In genomic region chrX:153794018-153794896, GRCh38 we compare ENCODE assay signal across 1 cellular context.
TF ChIP-seq lines count a peak whose summit lies in the region.

TSS of gene IDH3G (minus strand) at chrX:153794375. CDS start at chrX:153794326, 49 bp downstream.
TSS of gene SSR4 (plus strand) at chrX:153794668. CDS start at chrX:153794688, 20 bp downstream.

TF ChIP-seq in K562, 482 proteins besides CTCF, POLR2A, EP300 and RAD21 (continued from another document and continues in another):
- no peak for TF ChIP-seq ZNF274 (IDR thresholded peaks at IDR 0.05; ENCODE audit: borderline replicate concordance, low read depth, low read length)
- TF ChIP-seq, protein P1, sequence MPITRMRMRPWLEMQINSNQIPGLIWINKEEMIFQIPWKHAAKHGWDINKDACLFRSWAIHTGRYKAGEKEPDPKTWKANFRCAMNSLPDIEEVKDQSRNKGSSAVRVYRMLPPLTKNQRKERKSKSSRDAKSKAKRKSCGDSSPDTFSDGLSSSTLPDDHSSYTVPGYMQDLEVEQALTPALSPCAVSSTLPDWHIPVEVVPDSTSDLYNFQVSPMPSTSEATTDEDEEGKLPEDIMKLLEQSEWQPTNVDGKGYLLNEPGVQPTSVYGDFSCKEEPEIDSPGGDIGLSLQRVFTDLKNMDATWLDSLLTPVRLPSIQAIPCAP (CRISPR knock-in tag; IDR thresholded peaks at IDR 0.05; ENCODE audit: borderline replicate concordance): no peak
- no peak for TF ChIP-seq NR1H2 (CRISPR knock-in tag; IDR thresholded peaks at IDR 0.05)
- no peak for TF ChIP-seq SREBF2 (CRISPR knock-in tag; IDR thresholded peaks at IDR 0.05)
- TF ChIP-seq PCBP1 (IDR thresholded peaks at IDR 0.05; ENCODE audit: low read depth, low read length, poor library complexity, severe bottlenecking): no peak
- peak; percentile 72 for TF ChIP-seq JUND (IDR thresholded peaks at IDR 0.05; ENCODE audit: borderline replicate concordance, low read depth, low read length)
- TF ChIP-seq JUND (tag; IDR thresholded peaks at IDR 0.05; ENCODE audit: borderline replicate concordance, low read depth, low read length): no peak
- TF ChIP-seq NFIX (CRISPR knock-in tag; IDR thresholded peaks at IDR 0.05; ENCODE audit: low read depth): no peak
- no peak for TF ChIP-seq OTX1 (CRISPR knock-in tag; IDR thresholded peaks at IDR 0.05)
- TF ChIP-seq MTA2 (IDR thresholded peaks at IDR 0.05; ENCODE audit: low read depth): no peak
- TF ChIP-seq ZNF316 (IDR thresholded peaks at IDR 0.05): no peak
- TF ChIP-seq MBD2 (IDR thresholded peaks at IDR 0.05; ENCODE audit: borderline replicate concordance, low read depth): peak; percentile 55; the same call in 1 of the 2 replicates
- no peak for TF ChIP-seq MED1 (CRISPR knock-in tag; IDR thresholded peaks at IDR 0.05; ENCODE audit: borderline replicate concordance)
- TF ChIP-seq SMARCA4 (IDR thresholded peaks at IDR 0.05): no peak
- no peak for TF ChIP-seq HINFP (tag; conservative IDR thresholded peaks at IDR 0.05; ENCODE audit: low read depth)
- TF ChIP-seq KDM4B (IDR thresholded peaks at IDR 0.05; ENCODE audit: borderline replicate concordance in 2 of 2, low read depth in 1 of 2): no peak
- TF ChIP-seq GABPB1 (CRISPR knock-in tag; IDR thresholded peaks at IDR 0.05): peak; percentile 80; the same call in 1 of the 2 replicates
- no peak for TF ChIP-seq BDP1 (IDR thresholded peaks at IDR 0.05; ENCODE audit: insufficient read depth, insufficient read length)
- TF ChIP-seq POLR3A (IDR thresholded peaks at IDR 0.05; ENCODE audit: borderline replicate concordance, extremely low read depth, insufficient read depth, insufficient read length): no peak
- TF ChIP-seq, protein P2, sequence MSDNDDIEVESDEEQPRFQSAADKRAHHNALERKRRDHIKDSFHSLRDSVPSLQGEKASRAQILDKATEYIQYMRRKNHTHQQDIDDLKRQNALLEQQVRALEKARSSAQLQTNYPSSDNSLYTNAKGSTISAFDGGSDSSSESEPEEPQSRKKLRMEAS (CRISPR knock-in tag; IDR thresholded peaks at IDR 0.05): peak; percentile 87
- peak; percentile 89 for TF ChIP-seq TAF7 (tag; IDR thresholded peaks at IDR 0.05)
- peak; percentile 87 for TF ChIP-seq ATF7 (IDR thresholded peaks at IDR 0.05)
- peak; percentile 93 for TF ChIP-seq CREB3L1 (IDR thresholded peaks at IDR 0.05; ENCODE audit: borderline replicate concordance, low read depth)
- no peak for TF ChIP-seq ETV6 (IDR thresholded peaks at IDR 0.05; ENCODE audit: borderline replicate concordance in 1 of 2, low read depth in 2 of 2, low read length in 1 of 2)
- TF ChIP-seq ETV6 (CRISPR knock-in tag; IDR thresholded peaks at IDR 0.05; ENCODE audit: borderline replicate concordance): no peak
- peak; percentile 79 for TF ChIP-seq ZFX (CRISPR knock-in tag; IDR thresholded peaks at IDR 0.05)
- TF ChIP-seq LCOR (CRISPR knock-in tag; IDR thresholded peaks at IDR 0.05): no peak
- TF ChIP-seq PPARD (CRISPR knock-in tag; IDR thresholded peaks at IDR 0.05): no peak
- TF ChIP-seq, protein P3, sequence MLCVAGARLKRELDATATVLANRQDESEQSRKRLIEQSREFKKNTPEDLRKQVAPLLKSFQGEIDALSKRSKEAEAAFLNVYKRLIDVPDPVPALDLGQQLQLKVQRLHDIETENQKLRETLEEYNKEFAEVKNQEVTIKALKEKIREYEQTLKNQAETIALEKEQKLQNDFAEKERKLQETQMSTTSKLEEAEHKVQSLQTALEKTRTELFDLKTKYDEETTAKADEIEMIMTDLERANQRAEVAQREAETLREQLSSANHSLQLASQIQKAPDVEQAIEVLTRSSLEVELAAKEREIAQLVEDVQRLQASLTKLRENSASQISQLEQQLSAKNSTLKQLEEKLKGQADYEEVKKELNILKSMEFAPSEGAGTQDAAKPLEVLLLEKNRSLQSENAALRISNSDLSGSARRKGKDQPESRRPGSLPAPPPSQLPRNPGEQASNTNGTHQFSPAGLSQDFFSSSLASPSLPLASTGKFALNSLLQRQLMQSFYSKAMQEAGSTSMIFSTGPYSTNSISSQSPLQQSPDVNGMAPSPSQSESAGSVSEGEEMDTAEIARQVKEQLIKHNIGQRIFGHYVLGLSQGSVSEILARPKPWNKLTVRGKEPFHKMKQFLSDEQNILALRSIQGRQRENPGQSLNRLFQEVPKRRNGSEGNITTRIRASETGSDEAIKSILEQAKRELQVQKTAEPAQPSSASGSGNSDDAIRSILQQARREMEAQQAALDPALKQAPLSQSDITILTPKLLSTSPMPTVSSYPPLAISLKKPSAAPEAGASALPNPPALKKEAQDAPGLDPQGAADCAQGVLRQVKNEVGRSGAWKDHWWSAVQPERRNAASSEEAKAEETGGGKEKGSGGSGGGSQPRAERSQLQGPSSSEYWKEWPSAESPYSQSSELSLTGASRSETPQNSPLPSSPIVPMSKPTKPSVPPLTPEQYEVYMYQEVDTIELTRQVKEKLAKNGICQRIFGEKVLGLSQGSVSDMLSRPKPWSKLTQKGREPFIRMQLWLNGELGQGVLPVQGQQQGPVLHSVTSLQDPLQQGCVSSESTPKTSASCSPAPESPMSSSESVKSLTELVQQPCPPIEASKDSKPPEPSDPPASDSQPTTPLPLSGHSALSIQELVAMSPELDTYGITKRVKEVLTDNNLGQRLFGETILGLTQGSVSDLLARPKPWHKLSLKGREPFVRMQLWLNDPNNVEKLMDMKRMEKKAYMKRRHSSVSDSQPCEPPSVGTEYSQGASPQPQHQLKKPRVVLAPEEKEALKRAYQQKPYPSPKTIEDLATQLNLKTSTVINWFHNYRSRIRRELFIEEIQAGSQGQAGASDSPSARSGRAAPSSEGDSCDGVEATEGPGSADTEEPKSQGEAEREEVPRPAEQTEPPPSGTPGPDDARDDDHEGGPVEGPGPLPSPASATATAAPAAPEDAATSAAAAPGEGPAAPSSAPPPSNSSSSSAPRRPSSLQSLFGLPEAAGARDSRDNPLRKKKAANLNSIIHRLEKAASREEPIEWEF (CRISPR knock-in tag; IDR thresholded peaks at IDR 0.05): no peak
- no peak for TF ChIP-seq FUS (optimal IDR thresholded peaks at IDR 0.05; ENCODE audit: low read depth, low read length)
- TF ChIP-seq, protein P4, sequence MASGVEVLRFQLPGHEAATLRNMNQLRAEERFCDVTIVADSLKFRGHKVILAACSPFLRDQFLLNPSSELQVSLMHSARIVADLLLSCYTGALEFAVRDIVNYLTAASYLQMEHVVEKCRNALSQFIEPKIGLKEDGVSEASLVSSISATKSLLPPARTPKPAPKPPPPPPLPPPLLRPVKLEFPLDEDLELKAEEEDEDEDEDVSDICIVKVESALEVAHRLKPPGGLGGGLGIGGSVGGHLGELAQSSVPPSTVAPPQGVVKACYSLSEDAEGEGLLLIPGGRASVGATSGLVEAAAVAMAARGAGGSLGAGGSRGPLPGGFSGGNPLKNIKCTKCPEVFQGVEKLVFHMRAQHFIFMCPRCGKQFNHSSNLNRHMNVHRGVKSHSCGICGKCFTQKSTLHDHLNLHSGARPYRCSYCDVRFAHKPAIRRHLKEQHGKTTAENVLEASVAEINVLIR (CRISPR knock-in tag; IDR thresholded peaks at IDR 0.05): peak; percentile 75
- TF ChIP-seq SAFB2 (IDR thresholded peaks at IDR 0.05; ENCODE audit: borderline replicate concordance, low read depth, low read length, severe bottlenecking): no peak
- TF ChIP-seq JUNB (CRISPR knock-in tag; conservative IDR thresholded peaks at IDR 0.05): no peak
- no peak for TF ChIP-seq MEF2A (IDR thresholded peaks at IDR 0.05; ENCODE audit: control insufficient read depth, low read depth, low read length)
- TF ChIP-seq RFX7 (CRISPR knock-in tag; IDR thresholded peaks at IDR 0.05): no peak
- no peak for TF ChIP-seq ZNF165 (CRISPR knock-in tag; IDR thresholded peaks at IDR 0.05; ENCODE audit: borderline replicate concordance)
- TF ChIP-seq RBM25 (IDR thresholded peaks at IDR 0.05; ENCODE audit: low read depth, low read length, severe bottlenecking): peak; percentile 94
- TF ChIP-seq GTF3C2 (IDR thresholded peaks at IDR 0.05; ENCODE audit: borderline replicate concordance, extremely low read depth, insufficient read length): no peak
- TF ChIP-seq ZNF717 (CRISPR knock-in tag; IDR thresholded peaks at IDR 0.05): no peak
- TF ChIP-seq ZC3H11A (IDR thresholded peaks at IDR 0.05; ENCODE audit: low read depth, low read length): no peak
- no peak for TF ChIP-seq NR3C1 (CRISPR knock-in tag; IDR thresholded peaks at IDR 0.05)
- no peak for TF ChIP-seq CSDE1 (IDR thresholded peaks at IDR 0.05)
- peak; percentile 81 for TF ChIP-seq CTBP1 (IDR thresholded peaks at IDR 0.05; ENCODE audit: borderline replicate concordance)
- TF ChIP-seq, protein P5, sequence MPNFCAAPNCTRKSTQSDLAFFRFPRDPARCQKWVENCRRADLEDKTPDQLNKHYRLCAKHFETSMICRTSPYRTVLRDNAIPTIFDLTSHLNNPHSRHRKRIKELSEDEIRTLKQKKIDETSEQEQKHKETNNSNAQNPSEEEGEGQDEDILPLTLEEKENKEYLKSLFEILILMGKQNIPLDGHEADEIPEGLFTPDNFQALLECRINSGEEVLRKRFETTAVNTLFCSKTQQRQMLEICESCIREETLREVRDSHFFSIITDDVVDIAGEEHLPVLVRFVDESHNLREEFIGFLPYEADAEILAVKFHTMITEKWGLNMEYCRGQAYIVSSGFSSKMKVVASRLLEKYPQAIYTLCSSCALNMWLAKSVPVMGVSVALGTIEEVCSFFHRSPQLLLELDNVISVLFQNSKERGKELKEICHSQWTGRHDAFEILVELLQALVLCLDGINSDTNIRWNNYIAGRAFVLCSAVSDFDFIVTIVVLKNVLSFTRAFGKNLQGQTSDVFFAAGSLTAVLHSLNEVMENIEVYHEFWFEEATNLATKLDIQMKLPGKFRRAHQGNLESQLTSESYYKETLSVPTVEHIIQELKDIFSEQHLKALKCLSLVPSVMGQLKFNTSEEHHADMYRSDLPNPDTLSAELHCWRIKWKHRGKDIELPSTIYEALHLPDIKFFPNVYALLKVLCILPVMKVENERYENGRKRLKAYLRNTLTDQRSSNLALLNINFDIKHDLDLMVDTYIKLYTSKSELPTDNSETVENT (CRISPR knock-in tag; IDR thresholded peaks at IDR 0.05): no peak
- peak; percentile 96 for TF ChIP-seq L3MBTL2 (IDR thresholded peaks at IDR 0.05)
- TF ChIP-seq ZMIZ1 (IDR thresholded peaks at IDR 0.05; ENCODE audit: low read depth in 2 of 2, low read length in 2 of 2): no peak
- TF ChIP-seq GATA2 (CRISPR knock-in tag; IDR thresholded peaks at IDR 0.05): no peak
- TF ChIP-seq ZNF282 (CRISPR knock-in tag; IDR thresholded peaks at IDR 0.05): no peak
- peak; percentile 71 for TF ChIP-seq C11orf30 (IDR thresholded peaks at IDR 0.05; ENCODE audit: low read depth)
